8 cellular contexts compared by ENCODE assay signal in genomic region chr15:52256366-52256765, GRCh38. TPM values are rescaled to one million over a fixed set of nuclear protein-coding genes. Genes with fewer than 3 reads are reported as not detected.
A peak's percentile ranks its signal among the peaks of the same experiment; 100 is the strongest.
DNase-seq lines count a peak whose midpoint lies in the region; ATAC-seq and TF ChIP-seq lines count a peak whose summit lies in the region.

No MANE protein-coding gene starts in this region.

- peaks cover 0 to 4% (median 1%) of the 10 kb centered on the region in 3 donors for H3K27me3 Mint-ChIP-seq in CD14-positive monocyte (ENCODE audit: low read depth in 3 of 3)
- peaks cover 12% of the 10 kb centered on the region for H3K27me3 Mint-ChIP-seq in GM23338 (ENCODE audit: insufficient read depth, low read depth, poor library complexity)
- H3K27me3 Mint-ChIP-seq in activated CD4-positive, alpha-beta T cell treated with anti-CD3 and anti-CD28 coated beads, Interleukin-2, amount 10 ng/mL, durations not matched to agents 24 days and 14 days, result no peaks in the 10 kb centered on the region
- H3K27me3 Mint-ChIP-seq in chondrocyte (ENCODE audit: low read depth), result no peaks in the 10 kb centered on the region

- WGBS in liver, result 8% methylated on average over 10 of the region's 10 CpGs

- H3K27ac Mint-ChIP-seq in CD14-positive monocyte (peak overlapping the region in 1 of 7 donors; percentile 8), GM23338 (no peak overlapping the region; the same call in 1 of the 2 replicates), chondrocyte (ENCODE audit: unreplicated experiment) (no peak overlapping the region)
- H3K27ac Mint-ChIP-seq in activated CD4-positive, alpha-beta T cell treated with anti-CD3 and anti-CD28 coated beads, Interleukin-2, amount 10 ng/mL, durations not matched to agents 24 days and 14 days, result peak overlapping the region; percentile 70

- DNase-seq in CD14-positive monocyte (ENCODE audit: low spot score), result peak; percentile 58
- DNase-seq in GM23338 (ENCODE audit: low spot score), result peak; percentile 87
- DNase-seq in NCI-H446 treated with DMSO at 0.1 percent for 48 hours (lab: John Stamatoyannopoulos, UW), result peak; percentile 24
- DNase-seq in activated CD4-positive, alpha-beta T cell treated with anti-CD3 and anti-CD28 coated beads, Interleukin-2, amount 10 ng/mL, durations not matched to agents 24 days and 14 days, result peak; percentile 93
- no peak for DNase-seq in chondrocyte (ENCODE audit: low spot score)
- DNase-seq in stimulated activated CD4-positive, alpha-beta T cell treated with anti-CD3 and anti-CD28 coated beads, TNF-alpha, amount 100 ng/mL, for 24 hours (ENCODE audit: low read depth in 3 of 3), result peak; percentile 42 to 59 (median 58)

- H3K27ac ChIP-seq in GM23338 (ENCODE audit: low read depth) (no peak overlapping the region), liver (ENCODE audit: low read depth in 1 of 2, low read length in 2 of 2) (no peak overlapping the region)

- H3K27me3 ChIP-seq in GM23338 (ENCODE audit: insufficient read depth), result no peaks in the 10 kb centered on the region
- no peaks in the 10 kb centered on the region for H3K27me3 ChIP-seq in liver (ENCODE audit: control insufficient read depth in 4 of 4, insufficient read depth in 4 of 4, low read length in 3 of 4)

- peaks cover 15% of the 10 kb centered on the region for H3K4me1 ChIP-seq in GM23338 (ENCODE audit: insufficient read depth)
- H3K4me1 ChIP-seq in liver (ENCODE audit: control insufficient read depth in 4 of 4, insufficient read depth in 4 of 4, low read length in 3 of 4), result no peaks in the 10 kb centered on the region

- H3K9me2 ChIP-seq in GM23338 (ENCODE audit: insufficient read depth), result no peaks in the 10 kb centered on the region

- H3K4me3 Mint-ChIP-seq in CD14-positive monocyte (peak overlapping the region; percentile 14 to 69), GM23338 (no peak overlapping the region), chondrocyte (ENCODE audit: unreplicated experiment) (peak overlapping the region; percentile 57)
- peak overlapping the region; percentile 59 for H3K4me3 Mint-ChIP-seq in activated CD4-positive, alpha-beta T cell treated with anti-CD3 and anti-CD28 coated beads, Interleukin-2, amount 10 ng/mL, durations not matched to agents 24 days and 14 days

- ATAC-seq in GM23338 (0 out of 3 replicates have a peak, but pooled peaks have one; percentile 12), HG03196 (IDR thresholded peaks at IDR 0.05; ENCODE audit: unreplicated experiment) (no peak)

- no peaks in the 10 kb centered on the region for H4K20me1 ChIP-seq in GM23338 (replicated peaks; ENCODE audit: insufficient read depth)

- peak; percentile 67 for TF ChIP-seq CTCF in CD14-positive monocyte (IDR thresholded peaks at IDR 0.05)
- peak; percentile 69 to 83 for TF ChIP-seq CTCF in GM23338 (conservative IDR thresholded peaks at IDR 0.05; ENCODE audit: low read depth in 2 of 2)
- TF ChIP-seq CTCF in chondrocyte (IDR thresholded peaks at IDR 0.05), result peak; percentile 84
- peak; percentile 79 for TF ChIP-seq CTCF in liver (IDR thresholded peaks at IDR 0.05; ENCODE audit: low read depth, low read length, missing input control)

- H3F3A ChIP-seq in GM23338 (replicated peaks; ENCODE audit: low read depth), result no peaks in the 10 kb centered on the region; the same call in 1 of the 2 replicates

- H3K36me3 Mint-ChIP-seq in CD14-positive monocyte (no peaks in the 10 kb centered on the region), GM23338 (ENCODE audit: low read depth) (peaks cover 28% of the 10 kb centered on the region), chondrocyte (ENCODE audit: low read depth) (no peaks in the 10 kb centered on the region)
- no peaks in the 10 kb centered on the region for H3K36me3 Mint-ChIP-seq in activated CD4-positive, alpha-beta T cell treated with anti-CD3 and anti-CD28 coated beads, Interleukin-2, amount 10 ng/mL, durations not matched to agents 24 days and 14 days (ENCODE audit: low read depth)

- TF ChIP-seq RAD21 in liver (IDR thresholded peaks at IDR 0.05), result peak; percentile 93 to 98

- H3K9ac ChIP-seq in liver (ENCODE audit: low read depth in 1 of 2, low read length in 2 of 2), result no peak overlapping the region

- intact Hi-C loops in CD14-positive monocyte (cut with micrococcal nuclease), result loop anchor here (1.0 to 5.0 kb wide), 2 partner anchors 479 to 481 kb away; no protein-coding TSS in a partner anchor
- intact Hi-C loops in activated CD4-positive, alpha-beta T cell treated with anti-CD3 and anti-CD28 coated beads, Interleukin-2, amount 10 ng/mL, durations not matched to agents 24 days and 14 days (cut with micrococcal nuclease), result loop anchor here (1.0 to 5.0 kb wide), 5 partner anchors 36 to 479 kb away; partner anchors contain the start of gene ATOSA

- H3K36me3 ChIP-seq in GM23338 (ENCODE audit: insufficient read depth), result no peaks in the 10 kb centered on the region; the same call in 1 of the 2 replicates
- peaks cover 0 to 6% (median 0%) of the 10 kb centered on the region in 4 donors for H3K36me3 ChIP-seq in liver (ENCODE audit: control insufficient read depth in 4 of 4, insufficient read depth in 3 of 4, low read depth in 1 of 4, low read length in 3 of 4)

- H3K9me3 ChIP-seq in liver (ENCODE audit: control insufficient read depth in 4 of 4, low read length in 3 of 4), result no peaks in the 10 kb centered on the region

- H2AFZ ChIP-seq in GM23338, result no peak overlapping the region

- H3K4me3 ChIP-seq in GM23338 (no peak overlapping the region), liver (ENCODE audit: low read depth in 1 of 3, low read length in 3 of 3) (no peak overlapping the region)

- peaks cover 21% of the 10 kb centered on the region for H3K4me1 Mint-ChIP-seq in CD14-positive monocyte
- H3K4me1 Mint-ChIP-seq in GM23338, result peaks cover 31% of the 10 kb centered on the region
- H3K4me1 Mint-ChIP-seq in activated CD4-positive, alpha-beta T cell treated with anti-CD3 and anti-CD28 coated beads, Interleukin-2, amount 10 ng/mL, durations not matched to agents 24 days and 14 days, result peaks cover 36% of the 10 kb centered on the region
- H3K4me1 Mint-ChIP-seq in chondrocyte (ENCODE audit: low read depth), result peaks cover 57% of the 10 kb centered on the region

- H3K9me3 Mint-ChIP-seq in CD14-positive monocyte (peaks cover 0 to 2% (median 0%) of the 10 kb centered on the region in 7 donors), GM23338 (no peaks in the 10 kb centered on the region; the same call in 2 of the 3 replicates), chondrocyte (ENCODE audit: low read depth) (no peaks in the 10 kb centered on the region)
- no peaks in the 10 kb centered on the region for H3K9me3 Mint-ChIP-seq in activated CD4-positive, alpha-beta T cell treated with anti-CD3 and anti-CD28 coated beads, Interleukin-2, amount 10 ng/mL, durations not matched to agents 24 days and 14 days

- H3K79me2 ChIP-seq in GM23338 (replicated peaks; ENCODE audit: insufficient read depth), result no peaks in the 10 kb centered on the region

- no peak overlapping the region for H3K4me2 ChIP-seq in GM23338

TF ChIP-seq in GM23338, 12 proteins besides CTCF, POLR2A, EP300 and RAD21 (continues in another document):
- 0 out of 2 replicates have a peak, but pooled peaks have one; percentile 25 for TF ChIP-seq CREB1 (CRISPR knock-in tag; IDR thresholded peaks at IDR 0.05; ENCODE audit: low read depth)

TF ChIP-seq in liver, 16 proteins besides CTCF, POLR2A, EP300 and RAD21:
- no peak for TF ChIP-seq FOXA1 (IDR thresholded peaks at IDR 0.05)
- no peak for TF ChIP-seq TAF1 (conservative IDR thresholded peaks at IDR 0.05)
- no peak for TF ChIP-seq REST (IDR thresholded peaks at IDR 0.05)
- TF ChIP-seq NR2F2 (IDR thresholded peaks at IDR 0.05), result peak; percentile 37
- no peak for TF ChIP-seq FOXA2 (IDR thresholded peaks at IDR 0.05)

RNA-seq across cellular contexts. Expression of gene MYO5C, which starts 39.2 kb away (rescaled TPM):
- not detected for polyA plus RNA-seq in CD14-positive monocyte
- 20.8 and 28.8 TPM in 2 replicates for total RNA-seq in GM23338 (2014; rRNA removed; shearing (Covaris generic))
- polyA plus RNA-seq in GM23338 (2016; fragmentation: Nextera tagmentation; extraction: Ambion mirVana), result 6.4 and 7.9 TPM in 2 replicates
- 0.24 and 0.30 TPM in 2 replicates for total RNA-seq in activated CD4-positive, alpha-beta T cell treated with anti-CD3 and anti-CD28 coated beads, Interleukin-2, amount 10 ng/mL, durations not matched to agents 24 days and 14 days
- 0.79 to 2.7 TPM (median 1.4 TPM) in 3 replicates for total RNA-seq in chondrocyte
- total RNA-seq in liver, result 1 to 10 TPM; 2.6 to 8.6 TPM
- 1 to 10 TPM; 1.9 to 3.4 TPM for polyA plus RNA-seq in liver
